Comparison of ENCODE assay signal across 16 cellular contexts in the genomic region with DNA sequence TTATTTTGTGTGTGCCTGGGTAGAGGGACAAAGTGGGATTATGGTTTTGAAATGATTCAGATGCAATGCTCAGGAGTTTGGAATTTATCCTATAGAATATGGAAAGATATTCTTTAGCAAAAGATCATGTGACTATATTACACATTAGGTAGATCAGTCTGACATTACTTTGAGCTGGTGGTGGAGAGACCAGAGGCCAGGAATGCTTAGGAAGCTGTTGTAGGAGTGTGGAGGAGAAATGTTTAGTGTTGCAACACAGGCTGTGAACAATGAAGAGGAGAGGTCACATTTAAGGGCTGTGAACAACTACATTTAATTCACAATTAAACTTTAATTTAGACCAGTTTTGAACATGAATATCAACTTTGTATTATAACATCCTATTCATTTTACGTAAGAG. TPM values are rescaled to one million over a fixed set of nuclear protein-coding genes. Genes with fewer than 3 reads are reported as not detected.
A peak's percentile ranks its signal among the peaks of the same experiment; 100 is the strongest.
DNase-seq lines count a peak whose midpoint lies in the region; ATAC-seq and TF ChIP-seq lines count a peak whose summit lies in the region.
"Had no signal": no experiment of that assay in that cellular context is flagged by ENCODE, and none has a peak within 500 bp of the region (broad histone marks: within the 10 kb centered on the region; RNA-seq: fewer than 3 reads in every experiment).

No MANE protein-coding gene starts in this region.

- peaks cover 24% of the 10 kb centered on the region for H3K4me1 ChIP-seq in Karpas-422 (ENCODE audit: low read length)

- peak overlapping the region; percentile 88 for H3K4me3 Mint-ChIP-seq in CD4-positive, alpha-beta T cell
- H3K4me3 Mint-ChIP-seq in central memory CD8-positive, alpha-beta T cell, result no peak overlapping the region
- peak overlapping the region; percentile 84 for H3K4me3 Mint-ChIP-seq in natural killer cell

- ATAC-seq in CD4-positive, alpha-beta T cell (ENCODE audit: poor library complexity), result no peak
- ATAC-seq in central memory CD8-positive, alpha-beta T cell (replicated peaks; ENCODE audit: extremely low read depth, poor library complexity, severe bottlenecking), result no peak
- no peak for ATAC-seq in natural killer cell
- ATAC-seq in HG03469 (IDR thresholded peaks at IDR 0.05; ENCODE audit: unreplicated experiment), result no peak
- no peak for ATAC-seq in stimulated activated naive CD8-positive, alpha-beta T cell treated with anti-CD3 and anti-CD28 coated beads, Interleukin-15, Interleukin-2, amounts not matched to agents 100 U/mL and 50 U/mL, for 24 hours
- ATAC-seq in HG02973 (IDR thresholded peaks at IDR 0.05; ENCODE audit: unreplicated experiment), result no peak
- ATAC-seq: activated CD8-positive, alpha-beta memory T cell treated with anti-CD3 and anti-CD28 coated beads, Interleukin-2, amount 10 ng/mL, durations not matched to agents 7 days and 5 days; left colon had no signal

- no peak for DNase-seq in CD4-positive, alpha-beta T cell
- no peak for DNase-seq in Karpas-422
- no peak for DNase-seq in central memory CD8-positive, alpha-beta T cell (ENCODE audit: low spot score in 2 of 2)
- no peak for DNase-seq in natural killer cell
- no peak for DNase-seq in COLO829 (ENCODE audit: low spot score)
- no peak for DNase-seq in stimulated activated naive CD8-positive, alpha-beta T cell treated with anti-CD3 and anti-CD28 coated beads, Interleukin-15, Interleukin-2, amounts not matched to agents 100 U/mL and 50 U/mL, for 24 hours
- DNase-seq: activated CD8-positive, alpha-beta memory T cell treated with anti-CD3 and anti-CD28 coated beads, Interleukin-2, amount 10 ng/mL, durations not matched to agents 7 days and 5 days; effector CD4-positive, alpha-beta T cell; head of caudate nucleus; KG1; left colon; NCI-H1694; NCI-H69 had no signal

- H3K4me2 ChIP-seq in Karpas-422 (ENCODE audit: low read depth, low read length, poor library complexity, severe bottlenecking), result peak overlapping the region; percentile 89

- no peaks in the 10 kb centered on the region for H3K27me3 ChIP-seq in CD4-positive, alpha-beta T cell (ENCODE audit: control insufficient read depth, insufficient read depth, low read length)
- H3K27me3 ChIP-seq in Karpas-422 (ENCODE audit: low read length), result no peaks in the 10 kb centered on the region
- H3K27me3 ChIP-seq: neural progenitor cell had no signal

- H3K9me3 ChIP-seq in CD4-positive, alpha-beta T cell (ENCODE audit: control insufficient read depth, low read length), result no peaks in the 10 kb centered on the region
- no peaks in the 10 kb centered on the region for H3K9me3 ChIP-seq in Karpas-422 (ENCODE audit: low read length)

- POLR2A ChIA-PET in CD4-positive, alpha-beta T cell (lab: Charles Lee), result no interaction called here

- no peak overlapping the region for H2AFZ ChIP-seq in Karpas-422 (ENCODE audit: low read length)
- H2AFZ ChIP-seq: neural progenitor cell had no signal

- H3K9ac ChIP-seq in Karpas-422 (ENCODE audit: low read length), result peak overlapping the region; percentile 71
- H3K9ac ChIP-seq: neural progenitor cell had no signal

- peak overlapping the region; percentile 73 for H3K4me3 ChIP-seq in Karpas-422 (ENCODE audit: low read length)

- no peak overlapping the region for H3K27ac Mint-ChIP-seq in CD4-positive, alpha-beta T cell
- peak overlapping the region; percentile 89 for H3K27ac Mint-ChIP-seq in central memory CD8-positive, alpha-beta T cell (ENCODE audit: low read depth)
- peak overlapping the region; percentile 39 to 72 for H3K27ac Mint-ChIP-seq in natural killer cell
- H3K27ac Mint-ChIP-seq: activated CD8-positive, alpha-beta memory T cell treated with anti-CD3 and anti-CD28 coated beads, Interleukin-2, amount 10 ng/mL, durations not matched to agents 7 days and 5 days; neural progenitor cell had no signal

- no peaks in the 10 kb centered on the region; the same call in 1 of the 2 replicates for H3K36me3 ChIP-seq in Karpas-422 (ENCODE audit: insufficient read depth, low read length)
- H3K36me3 ChIP-seq: neural progenitor cell had no signal

- TF ChIP-seq CTCF in CD4-positive, alpha-beta T cell (IDR thresholded peaks at IDR 0.05), result no peak
- no peak for TF ChIP-seq CTCF in natural killer cell (IDR thresholded peaks at IDR 0.05)

- H4K20me1 ChIP-seq in Karpas-422 (ENCODE audit: insufficient read depth, low read depth, low read length), result no peaks in the 10 kb centered on the region

- H3K36me3 Mint-ChIP-seq in CD4-positive, alpha-beta T cell (ENCODE audit: low read depth), result peaks cover 33% of the 10 kb centered on the region
- peaks cover 4% of the 10 kb centered on the region for H3K36me3 Mint-ChIP-seq in central memory CD8-positive, alpha-beta T cell (ENCODE audit: insufficient read depth)
- no peaks in the 10 kb centered on the region for H3K36me3 Mint-ChIP-seq in natural killer cell
- H3K36me3 Mint-ChIP-seq: neural progenitor cell had no signal

- no peak overlapping the region for H3K27ac ChIP-seq in CD4-positive, alpha-beta T cell (ENCODE audit: low read depth, low read length)
- no peak overlapping the region for H3K27ac ChIP-seq in Karpas-422 (ENCODE audit: low read length)
- H3K27ac ChIP-seq: neural progenitor cell had no signal

- intact Hi-C loops in CD4-positive, alpha-beta T cell (cut with DNase I, micrococcal nuclease), result loop anchor here (5.0 to 10.0 kb wide), 5 partner anchors 92 to 1289 kb away; a partner anchor contains a TSS
- intact Hi-C loops in natural killer cell (cut with micrococcal nuclease), result no loop called here

- H3K27me3 Mint-ChIP-seq in CD4-positive, alpha-beta T cell, result no peaks in the 10 kb centered on the region
- H3K27me3 Mint-ChIP-seq in central memory CD8-positive, alpha-beta T cell, result no peaks in the 10 kb centered on the region
- no peaks in the 10 kb centered on the region for H3K27me3 Mint-ChIP-seq in natural killer cell (ENCODE audit: low read depth in 2 of 2)
- H3K27me3 Mint-ChIP-seq: activated CD8-positive, alpha-beta memory T cell treated with anti-CD3 and anti-CD28 coated beads, Interleukin-2, amount 10 ng/mL, durations not matched to agents 7 days and 5 days had no signal

- peaks cover 38% of the 10 kb centered on the region for H3K4me1 Mint-ChIP-seq in CD4-positive, alpha-beta T cell (ENCODE audit: low read depth)
- H3K4me1 Mint-ChIP-seq in central memory CD8-positive, alpha-beta T cell, result peaks cover 25% of the 10 kb centered on the region
- peaks cover 27 to 29% of the 10 kb centered on the region in 2 donors for H3K4me1 Mint-ChIP-seq in natural killer cell

- CTCF ChIA-PET in CD4-positive, alpha-beta T cell (lab: Charles Lee), result no interaction called here

- H3K79me2 ChIP-seq in Karpas-422 (ENCODE audit: low read length), result peaks cover 67% of the 10 kb centered on the region

- peaks cover 3% of the 10 kb centered on the region; the same call in 1 of the 2 replicates for H3K9me2 ChIP-seq in Karpas-422 (replicated peaks; ENCODE audit: insufficient read depth, low read length)

- no peaks in the 10 kb centered on the region for H3K9me3 Mint-ChIP-seq in CD4-positive, alpha-beta T cell
- no peaks in the 10 kb centered on the region for H3K9me3 Mint-ChIP-seq in central memory CD8-positive, alpha-beta T cell
- no peaks in the 10 kb centered on the region for H3K9me3 Mint-ChIP-seq in natural killer cell
- H3K9me3 Mint-ChIP-seq: neural progenitor cell had no signal

RNA-seq across cellular contexts. Expression of a gene that starts 45.3 kb away (rescaled TPM):
- total RNA-seq in CD4-positive, alpha-beta T cell, result not detected
- not detected in 2 replicates for total RNA-seq in Karpas-422 (2014; rRNA removed; shearing (Covaris generic); ENCODE audit: low replicate concordance)
- 10 to 100 TPM in 2 of 3 donors, 1 to 10 TPM in 1; 8.8 to 13.2 (median 11.2) TPM for total RNA-seq in natural killer cell
- total RNA-seq: activated CD8-positive, alpha-beta memory T cell treated with anti-CD3 and anti-CD28 coated beads, Interleukin-2, amount 10 ng/mL, durations not matched to agents 7 days and 5 days had no signal
